ENCODE assay signal across 8 cellular contexts in genomic region chr2:99337164-99337930, GRCh38. TPM values are rescaled to one million over a fixed set of nuclear protein-coding genes. Genes with fewer than 3 reads are reported as not detected.
DNase-seq lines count a peak whose midpoint lies in the region; ATAC-seq and TF ChIP-seq lines count a peak whose summit lies in the region.

Gene EIF5B, plus strand, starts transcription at chr2:99337389. Its CDS starts 166 bp downstream, at chr2:99337555.

- no peak for TF ChIP-seq POLR2A in esophagus muscularis mucosa (IDR thresholded peaks at IDR 0.05; ENCODE audit: low read depth)

- no peaks in the 10 kb centered on the region for H3K27me3 Mint-ChIP-seq in activated T-cell treated with anti-CD3 and anti-CD28 coated beads, Interleukin-2, amount 50 U/mL, for 4 hours (ENCODE audit: low read depth)

- H3K4me3 ChIP-seq in KMS-11 (IDR thresholded peaks at IDR 0.05; ENCODE audit: insufficient read depth, low read depth, low read length) (peak within 1 kb of the TSS; percentile 92), esophagus muscularis mucosa (peak within 1 kb of the TSS; percentile 68 to 94 (median 82)), muscle layer of duodenum (ENCODE audit: low read depth in 1 of 2, low read length in 2 of 2) (peak within 1 kb of the TSS; percentile 92 to 93)

- H3K36me3 ChIP-seq in KMS-11 (ENCODE audit: insufficient read depth) (no peaks in the 10 kb centered on the region), esophagus muscularis mucosa (peaks cover under 1 to 8% (median 5%) of the 10 kb centered on the region in 4 donors), muscle layer of duodenum (ENCODE audit: control insufficient read depth in 1 of 2, insufficient read depth in 2 of 2, low read length in 2 of 2) (peaks cover 6 to 10% of the 10 kb centered on the region in 2 donors)

- peaks cover 10% of the 10 kb centered on the region for H3K36me3 Mint-ChIP-seq in activated T-cell treated with anti-CD3 and anti-CD28 coated beads, Interleukin-2, amount 50 U/mL, for 4 hours (ENCODE audit: insufficient read depth)

- peaks cover 42% of the 10 kb centered on the region for H3K4me1 ChIP-seq in KMS-11 (ENCODE audit: low read depth, poor library complexity, severe bottlenecking)
- H3K4me1 ChIP-seq in esophagus muscularis mucosa = peaks cover 41 to 56% (median 53%) of the 10 kb centered on the region in 4 donors
- peaks cover 0 to 24% of the 10 kb centered on the region in 2 donors for H3K4me1 ChIP-seq in muscle layer of duodenum (ENCODE audit: control insufficient read depth in 1 of 2, insufficient read depth in 2 of 2, low read length in 2 of 2)

- peaks cover 74% of the 10 kb centered on the region for H3K79me2 ChIP-seq in KMS-11 (ENCODE audit: insufficient read depth, low read depth)

- TF ChIP-seq EP300 in esophagus muscularis mucosa (IDR thresholded peaks at IDR 0.05) = no peak

- H3K9me3 ChIP-seq in esophagus muscularis mucosa = no peaks in the 10 kb centered on the region
- no peaks in the 10 kb centered on the region for H3K9me3 ChIP-seq in muscle layer of duodenum (ENCODE audit: control insufficient read depth in 1 of 2, low read length in 2 of 2)

- H3K27ac ChIP-seq in KMS-11 (peak within 1 kb of the TSS; percentile 40), esophagus muscularis mucosa (replicated peaks in 1 of 4) (peak within 1 kb of the TSS; percentile 82 to 93 (median 90)), muscle layer of duodenum (ENCODE audit: low read length) (peak within 1 kb of the TSS; percentile 91)

- H4K20me1 ChIP-seq in KMS-11 (ENCODE audit: insufficient read depth) = peaks cover 33% of the 10 kb centered on the region

- H3K27me3 ChIP-seq in KMS-11 (ENCODE audit: insufficient read depth, low read depth) = no peaks in the 10 kb centered on the region
- no peaks in the 10 kb centered on the region for H3K27me3 ChIP-seq in esophagus muscularis mucosa
- no peaks in the 10 kb centered on the region for H3K27me3 ChIP-seq in muscle layer of duodenum (ENCODE audit: low read depth, low read length)

- DNase-seq in Daoy (ENCODE audit: low read depth) (peak; percentile 98), esophagus muscularis mucosa (ENCODE audit: extremely low spot score) (peak; percentile 98)
- DNase-seq in activated T-cell treated with anti-CD3 and anti-CD28 coated beads, Interleukin-2, amount 50 U/mL, for 4 hours = peak; percentile 90
- peak; percentile 80 for DNase-seq in stimulated activated CD8-positive, alpha-beta memory T cell treated with anti-CD3 and anti-CD28 coated beads, Interleukin-7, amount 100 ng/mL, for 24 hours (ENCODE audit: low read depth)

- H2AFZ ChIP-seq in KMS-11 (ENCODE audit: low read depth) = peak within 1 kb of the TSS; percentile 83

- peaks cover 58% of the 10 kb centered on the region for H3K4me1 Mint-ChIP-seq in activated T-cell treated with anti-CD3 and anti-CD28 coated beads, Interleukin-2, amount 50 U/mL, for 4 hours (ENCODE audit: low read depth)

- peak; percentile 58 for ATAC-seq in GM21786 (IDR thresholded peaks at IDR 0.05; ENCODE audit: unreplicated experiment)
- ATAC-seq in activated T-cell treated with anti-CD3 and anti-CD28 coated beads, Interleukin-2, amount 50 U/mL, for 4 hours = peak; percentile 80 to 81

- no peaks in the 10 kb centered on the region for H3K9me3 Mint-ChIP-seq in activated T-cell treated with anti-CD3 and anti-CD28 coated beads, Interleukin-2, amount 50 U/mL, for 4 hours

- peak within 1 kb of the TSS; percentile 76 for H3K9ac ChIP-seq in KMS-11

- peak within 1 kb of the TSS; percentile 85 for H3K4me2 ChIP-seq in KMS-11

- TF ChIP-seq CTCF in KMS-11 (conservative IDR thresholded peaks at IDR 0.05; ENCODE audit: low read depth, low read length) (peak; percentile 29), esophagus muscularis mucosa (IDR thresholded peaks at IDR 0.05) (peak; percentile 58 to 69 (median 67))

- no peak within 1 kb of the TSS for H3K4me3 Mint-ChIP-seq in activated T-cell treated with anti-CD3 and anti-CD28 coated beads, Interleukin-2, amount 50 U/mL, for 4 hours

- 0% methylated on average over 24 of the region's 80 CpGs for WGBS in esophagus muscularis mucosa

- intact Hi-C loops in esophagus muscularis mucosa (cut with DNase I) = loop anchor here (2.0 to 10.0 kb wide), 3 partner anchors 153 to 183 kb away; partner anchors contain the start of genes LIPT1, MITD1, MRPL30 and REV1

TF ChIP-seq in PFSK-1, 5 proteins besides CTCF, POLR2A, EP300 and RAD21:
- 0 out of 4 replicates have a peak, but pooled peaks of 1 of the 2 experiments have one; percentile 40 for TF ChIP-seq REST (IDR thresholded peaks at IDR 0.05; ENCODE audit: insufficient read depth in 1 of 2, low read depth in 2 of 2, low read length in 2 of 2)
- peak; percentile 19; the same call in 1 of the 2 replicates for TF ChIP-seq SIN3A (IDR thresholded peaks at IDR 0.05; ENCODE audit: borderline replicate concordance, insufficient read depth, low read length)
- TF ChIP-seq POLR2AphosphoS5 (IDR thresholded peaks at IDR 0.05; ENCODE audit: low read depth, low read length) = peak; percentile 94
- peak; percentile 89 for TF ChIP-seq FOXP2 (optimal IDR thresholded peaks at IDR 0.05; ENCODE audit: borderline replicate concordance, extremely low read depth, extremely low read length, insufficient read depth)
- peak; percentile 92 for TF ChIP-seq TAF1 (IDR thresholded peaks at IDR 0.05; ENCODE audit: borderline replicate concordance, insufficient read depth, low read length)

RNA-seq across cellular contexts. Expression of gene EIF5B, which starts in this region (rescaled TPM):
- total RNA-seq in Daoy (2014; rRNA removed; shearing (Covaris generic)) = 16.6 and 18.9 TPM in 2 replicates
- polyA plus RNA-seq in PFSK-1 (2012; ENCODE audit: insufficient read length, low read depth) = 36.1 TPM
- total RNA-seq in activated T-cell treated with anti-CD3 and anti-CD28 coated beads, Interleukin-2, amount 50 U/mL, for 4 hours = 100 to 1,000 TPM; 102 to 111 (median 102) TPM
- total RNA-seq in esophagus muscularis mucosa = 10 to 100 TPM; 39.6 to 60.2 (median 47.4) TPM

Comparison
In these comparisons a context has a peak if more than half of its experiments do, and no peak if none do; other contexts are left out.
1. Peak in every context shown above with its lines: DNase-seq, ATAC-seq, H3K4me3 ChIP-seq and H3K27ac ChIP-seq.
2. H3K27ac ChIP-seq: peak in every context shown above with its lines; median percentile 91 in muscle layer of duodenum; 90 in esophagus muscularis mucosa; 40 in KMS-11.